ENCODE assay signal across 8 cellular contexts in genomic region chr17:7650509-7651096, GRCh38. TPM values are rescaled to one million over a fixed set of nuclear protein-coding genes. Genes with fewer than 3 reads are reported as not detected.
DNase-seq lines count a peak whose midpoint lies in the region; ATAC-seq, FAIRE-seq and TF ChIP-seq lines count a peak whose summit lies in the region.

Gene ATP1B2, plus strand, starts transcription at chr17:7650926. Its CDS starts 593 bp downstream, at chr17:7651519.

- no peak within 1 kb of the TSS for H3K27ac ChIP-seq in BLaER1 treated with 17β-estradiol and CSF1 and Interleukin-3, amounts not matched to agents 10 nM and 100 nM
- H3K27ac ChIP-seq in cardiac muscle cell = peak within 1 kb of the TSS; percentile 82
- no peak within 1 kb of the TSS for H3K27ac ChIP-seq in pancreas
- peak within 1 kb of the TSS in 1 of 2 donors; percentile 12 for H3K27ac ChIP-seq in thoracic aorta

- H3K9me3 Mint-ChIP-seq in activated naive CD4-positive, alpha-beta T cell treated with anti-CD3 and anti-CD28 coated beads, Interleukin-2, amount 50 U/mL, for 24 hours = no peaks in the 10 kb centered on the region

- peak within 1 kb of the TSS in 9 of 11 experiments; percentile 9 to 59 (median 35); a peak in 9 of 22 replicates for H3K9ac ChIP-seq in BLaER1 treated with 17β-estradiol and CSF1 and Interleukin-3, amounts not matched to agents 10 nM and 100 nM

- no peak for FAIRE-seq in pancreas (lab: Jason Lieb, UNC)

- peak within 1 kb of the TSS; percentile 90 for H3K4me3 Mint-ChIP-seq in activated naive CD4-positive, alpha-beta T cell treated with anti-CD3 and anti-CD28 coated beads, Interleukin-2, amount 50 U/mL, for 24 hours

- no peaks in the 10 kb centered on the region for H3K36me3 ChIP-seq in BLaER1 treated with 17β-estradiol and CSF1 and Interleukin-3, amounts not matched to agents 10 nM and 100 nM
- peaks cover 2% of the 10 kb centered on the region for H3K36me3 ChIP-seq in cardiac muscle cell
- H3K36me3 ChIP-seq in pancreas = no peaks in the 10 kb centered on the region
- no peaks in the 10 kb centered on the region for H3K36me3 ChIP-seq in thoracic aorta

- peaks cover 0 to 20% (median 9%) of the 10 kb centered on the region in 11 experiments; a peak in 11 of 22 replicates for H4K20me1 ChIP-seq in BLaER1 treated with 17β-estradiol and CSF1 and Interleukin-3, amounts not matched to agents 10 nM and 100 nM

- TF ChIP-seq CTCF in cardiac muscle cell (IDR thresholded peaks at IDR 0.05; ENCODE audit: low read depth, low read length) (no peak), pancreas (IDR thresholded peaks at IDR 0.05) (no peak), thoracic aorta (IDR thresholded peaks at IDR 0.05) (no peak)

- no peak within 1 kb of the TSS for H3K27ac Mint-ChIP-seq in activated naive CD4-positive, alpha-beta T cell treated with anti-CD3 and anti-CD28 coated beads, Interleukin-2, amount 50 U/mL, for 24 hours

- H3K27me3 ChIP-seq in BLaER1 treated with 17β-estradiol and CSF1 and Interleukin-3, amounts not matched to agents 10 nM and 100 nM = peaks cover 61 to 72% (median 70%) of the 10 kb centered on the region in 11 experiments
- H3K27me3 ChIP-seq in cardiac muscle cell (no peaks in the 10 kb centered on the region), pancreas (no peaks in the 10 kb centered on the region), thoracic aorta (replicated peaks; ENCODE audit: insufficient read depth) (peaks cover 26% of the 10 kb centered on the region)

- no peaks in the 10 kb centered on the region for H3K36me3 Mint-ChIP-seq in activated naive CD4-positive, alpha-beta T cell treated with anti-CD3 and anti-CD28 coated beads, Interleukin-2, amount 50 U/mL, for 24 hours

- H3K9me3 ChIP-seq in BLaER1 treated with 17β-estradiol and CSF1 and Interleukin-3, amounts not matched to agents 10 nM and 100 nM (replicated peaks in 1 of 11) = no peaks in the 10 kb centered on the region
- H3K9me3 ChIP-seq in cardiac muscle cell (ENCODE audit: low read depth) = no peaks in the 10 kb centered on the region
- no peaks in the 10 kb centered on the region for H3K9me3 ChIP-seq in pancreas
- no peaks in the 10 kb centered on the region for H3K9me3 ChIP-seq in thoracic aorta

- H3K4me2 ChIP-seq in BLaER1 treated with 17β-estradiol and CSF1 and Interleukin-3, amounts not matched to agents 10 nM and 100 nM = peak within 1 kb of the TSS; percentile 82 to 97 (median 89)

- intact Hi-C loops in pancreas (cut with DNase I) = no loop called here

- DNase-seq in SK-N-DZ (ENCODE audit: low spot score) (peak; percentile 96), cardiac muscle cell (ENCODE audit: low read depth in 1 of 2, low spot score in 1 of 2) (peak; percentile 46 to 97), pancreas (peak; percentile 57 to 86 (median 72)), thoracic aorta (ENCODE audit: low spot score) (no peak)

- peaks cover 16% of the 10 kb centered on the region for H3K4me1 Mint-ChIP-seq in activated naive CD4-positive, alpha-beta T cell treated with anti-CD3 and anti-CD28 coated beads, Interleukin-2, amount 50 U/mL, for 24 hours

- ATAC-seq in HG03565 (IDR thresholded peaks at IDR 0.05; ENCODE audit: unreplicated experiment) (peak; percentile 32), pancreas (peak; percentile 78 to 92 (median 88)), thoracic aorta (ENCODE audit: insufficient number of reproducible peaks, low FRiP score, low read depth) (no peak), HG03139 (IDR thresholded peaks at IDR 0.05; ENCODE audit: unreplicated experiment) (no peak)

- H3K4me3 ChIP-seq in BLaER1 treated with 17β-estradiol and CSF1 and Interleukin-3, amounts not matched to agents 10 nM and 100 nM = peak within 1 kb of the TSS; percentile 44 to 66 (median 52)
- H3K4me3 ChIP-seq in cardiac muscle cell (peak within 1 kb of the TSS; percentile 83), pancreas (peak within 1 kb of the TSS; percentile 18 to 50 (median 29)), thoracic aorta (peak within 1 kb of the TSS; percentile 63)

- peaks cover 20% of the 10 kb centered on the region for H3K27me3 Mint-ChIP-seq in activated naive CD4-positive, alpha-beta T cell treated with anti-CD3 and anti-CD28 coated beads, Interleukin-2, amount 50 U/mL, for 24 hours

- 1 to 2% methylated on average over 26 to 34 of the region's 34 CpGs for WGBS in pancreas, 2 donors

- H3K4me1 ChIP-seq in BLaER1 treated with 17β-estradiol and CSF1 and Interleukin-3, amounts not matched to agents 10 nM and 100 nM = peaks cover 26 to 48% (median 31%) of the 10 kb centered on the region in 10 experiments
- peaks cover 14% of the 10 kb centered on the region for H3K4me1 ChIP-seq in cardiac muscle cell (ENCODE audit: low read depth)
- peaks cover 4 to 10% (median 10%) of the 10 kb centered on the region in 3 donors for H3K4me1 ChIP-seq in pancreas
- H3K4me1 ChIP-seq in thoracic aorta (ENCODE audit: control insufficient read depth in 1 of 2, low read depth in 2 of 2) = peaks cover 14 to 22% of the 10 kb centered on the region in 2 donors

RNA-seq across cellular contexts. Expression of gene ATP1B2, which starts in this region (rescaled TPM):
- polyA plus RNA-seq in SK-N-DZ (2014; cell fraction: cytosol; rRNA removed) = 0.25 and 0.28 TPM in 2 replicates
- polyA plus RNA-seq in SK-N-DZ (2014; cell fraction: nucleus; rRNA removed) = 0.85 and 1.2 TPM in 2 replicates
- total RNA-seq in cardiac muscle cell (26.2 and 34.6 TPM in 2 replicates), pancreas (1 to 10 TPM in 5 of 6 donors, under 1 TPM in 1; 0.79 to 1.9 (median 1.2) TPM), thoracic aorta (1 to 10 TPM; 1.1 to 1.4 TPM)
- polyA plus RNA-seq in cardiac muscle cell (157 TPM in 2 replicates), pancreas (1 to 10 TPM; 1.3 to 6.7 TPM)

Comparison
In these comparisons a context has a peak if more than half of its experiments do, and no peak if none do; other contexts are left out.
1. RNA of gene ATP1B2 (polyA plus RNA-seq): 157 TPM in cardiac muscle cell; 1.3 to 6.7 TPM in pancreas; every median in the first group is over 10 times any median in the second.
2. H3K4me3 ChIP-seq: peak in every context shown above with its lines; median percentile 83 in cardiac muscle cell; 63 in thoracic aorta; 52 in BLaER1 treated with 17β-estradiol and CSF1 and Interleukin-3, amounts not matched to agents 10 nM and 100 nM; 29 in pancreas.
3. ATAC-seq: peak in HG03565 (single experiment) and pancreas (4 of 4); none in thoracic aorta (single experiment) and HG03139 (single experiment).